In genomic region chr13:31207630-31208549, GRCh38 we compare ENCODE assay signal across 12 cellular contexts. TPM values are rescaled to one million over a fixed set of nuclear protein-coding genes. Genes with fewer than 3 reads are reported as not detected.
DNase-seq lines count a peak whose midpoint lies in the region; ATAC-seq and TF ChIP-seq lines count a peak whose summit lies in the region.
"Had no signal": no experiment of that assay in that cellular context is flagged by ENCODE, and none has a peak within 500 bp of the region (broad histone marks: within the 10 kb centered on the region; RNA-seq: fewer than 3 reads in every experiment).

No MANE protein-coding gene starts in this region.

- peak overlapping the region in 1 of 4 donors; percentile 1 for H3K4me3 ChIP-seq in esophagus squamous epithelium
- H3K4me3 ChIP-seq: colonic mucosa, suprapubic skin had no signal

- peaks cover 4 to 50% (median 19%) of the 10 kb centered on the region in 3 donors for H3K4me1 ChIP-seq in esophagus squamous epithelium
- H3K4me1 ChIP-seq: colonic mucosa had no signal

- no peaks in the 10 kb centered on the region for H3K36me3 ChIP-seq in esophagus squamous epithelium
- H3K36me3 ChIP-seq: colonic mucosa, suprapubic skin had no signal

- ATAC-seq in activated T-helper 17 cell treated with anti-CD3 and anti-CD28 coated beads, Interleukin-2, amount 50 U/mL, for 72 hours (replicated peaks) = no peak

- peaks cover 71% of the 10 kb centered on the region for H3K4me1 Mint-ChIP-seq in nephron progenitor cell
- H3K4me1 Mint-ChIP-seq in activated T-helper 17 cell treated with anti-CD3 and anti-CD28 coated beads, Interleukin-2, amount 50 U/mL, for 72 hours = peaks cover 18% of the 10 kb centered on the region

- H3K27ac ChIP-seq in esophagus squamous epithelium = peak overlapping the region in 3 of 4 donors; percentile 24 to 54 (median 36)
- H3K27ac ChIP-seq: colonic mucosa, suprapubic skin had no signal

- TF ChIP-seq CTCF in esophagus squamous epithelium (IDR thresholded peaks at IDR 0.05) (no peak), nephron progenitor cell (IDR thresholded peaks at IDR 0.05) (no peak)

- WGBS in esophagus squamous epithelium, 2 donors = 38 to 55% methylated on average over 15 of the region's 15 CpGs

- H3K27me3 Mint-ChIP-seq in nephron progenitor cell (ENCODE audit: low read depth, poor library complexity) = no peaks in the 10 kb centered on the region
- H3K27me3 Mint-ChIP-seq in activated T-helper 17 cell treated with anti-CD3 and anti-CD28 coated beads, Interleukin-2, amount 50 U/mL, for 72 hours = no peaks in the 10 kb centered on the region

- H3K27me3 ChIP-seq in esophagus squamous epithelium = no peaks in the 10 kb centered on the region
- H3K27me3 ChIP-seq: colonic mucosa, suprapubic skin had no signal

- H3K9me3 Mint-ChIP-seq in nephron progenitor cell = peaks cover 6% of the 10 kb centered on the region
- H3K9me3 Mint-ChIP-seq in activated T-helper 17 cell treated with anti-CD3 and anti-CD28 coated beads, Interleukin-2, amount 50 U/mL, for 72 hours = no peaks in the 10 kb centered on the region

- H3K4me3 Mint-ChIP-seq in nephron progenitor cell = peak overlapping the region; percentile 41
- H3K4me3 Mint-ChIP-seq in activated T-helper 17 cell treated with anti-CD3 and anti-CD28 coated beads, Interleukin-2, amount 50 U/mL, for 72 hours = no peak overlapping the region

- H3K27ac Mint-ChIP-seq in nephron progenitor cell = peak overlapping the region; percentile 97
- no peak overlapping the region for H3K27ac Mint-ChIP-seq in activated T-helper 17 cell treated with anti-CD3 and anti-CD28 coated beads, Interleukin-2, amount 50 U/mL, for 72 hours

- DNase-seq in DMS79 (lab: John Stamatoyannopoulos, UW) = peak; percentile 68
- DNase-seq in NCI-H345 treated with DMSO at 0.1 percent for 48 hours (lab: John Stamatoyannopoulos, UW; ENCODE audit: unreplicated experiment) = peak; percentile 0
- DNase-seq in esophagus squamous epithelium (lab: John Stamatoyannopoulos, UW) = no peak
- peak; percentile 3 for DNase-seq in nephron progenitor cell
- DNase-seq in iPS-NIHi7 (ENCODE audit: extremely low spot score) = no peak
- DNase-seq in activated naive CD4-positive, alpha-beta T cell (lab: John Stamatoyannopoulos, UW) = no peak
- no peak for DNase-seq in SKM-1 treated with dmso at 0.1 percent for 144 hours (lab: John Stamatoyannopoulos, UW; ENCODE audit: unreplicated experiment)
- DNase-seq: colonic mucosa, SIG-M5, small intestine had no signal

- no peaks in the 10 kb centered on the region for H3K9me3 ChIP-seq in esophagus squamous epithelium
- H3K9me3 ChIP-seq: colonic mucosa, suprapubic skin had no signal

- TF ChIP-seq POLR2A in esophagus squamous epithelium (IDR thresholded peaks at IDR 0.05) = no peak

- H3K36me3 Mint-ChIP-seq in nephron progenitor cell (ENCODE audit: low read depth) = peaks cover 10% of the 10 kb centered on the region
- H3K36me3 Mint-ChIP-seq in activated T-helper 17 cell treated with anti-CD3 and anti-CD28 coated beads, Interleukin-2, amount 50 U/mL, for 72 hours (ENCODE audit: low read depth) = no peaks in the 10 kb centered on the region

- intact Hi-C loops in esophagus squamous epithelium (cut with DNase I) = no loop called here

RNA-seq across cellular contexts. Expression of gene B3GLCT, which starts 8.1 kb away (rescaled TPM):
- 1 to 10 TPM; 2.3 to 9.2 (median 7.1) TPM for total RNA-seq in esophagus squamous epithelium
- total RNA-seq in activated T-helper 17 cell treated with anti-CD3 and anti-CD28 coated beads, Interleukin-2, amount 50 U/mL, for 72 hours = 1 to 10 TPM; 4.1 to 4.6 TPM

RNA-seq across cellular contexts. Expression of gene HSPH1, which starts 46.2 kb away (rescaled TPM):
- 10 to 100 TPM; 29.3 to 86.1 (median 34.9) TPM for total RNA-seq in esophagus squamous epithelium
- total RNA-seq in activated T-helper 17 cell treated with anti-CD3 and anti-CD28 coated beads, Interleukin-2, amount 50 U/mL, for 72 hours = 100 to 1,000 TPM; 128 to 303 TPM

Comparison
In these comparisons a context has a peak if more than half of its experiments do, and no peak if none do; other contexts are left out.
1. DNase-seq: peak in DMS79 (single experiment), NCI-H345 treated with DMSO at 0.1 percent for 48 hours (single experiment) and nephron progenitor cell (single experiment); none in esophagus squamous epithelium (single experiment), iPS-NIHi7 (single experiment), activated naive CD4-positive, alpha-beta T cell (0 of 4) and SKM-1 treated with dmso at 0.1 percent for 144 hours (single experiment).